In genomic region chr5:73858786-73859185, GRCh38 we compare ENCODE assay signal across 16 cellular contexts.
"Had no signal": no experiment of that assay in that cellular context is flagged by ENCODE, and none has a peak within 500 bp of the region (broad histone marks: within the 10 kb centered on the region; RNA-seq: fewer than 3 reads in every experiment).

No MANE protein-coding gene starts in this region.

- H3K36me3 Mint-ChIP-seq: activated naive CD8-positive, alpha-beta T cell treated with anti-CD3 and anti-CD28 coated beads, Interleukin-2, amount 10 ng/mL, durations not matched to agents 7 days and 5 days; natural killer cell treated with Interleukin-12 subunit alpha and Interleukin-12 subunit beta and Interleukin-15 and Interleukin-18, amount 100 ng/mL, for 72 hours had no signal

- H3K9me3 Mint-ChIP-seq: activated B cell treated with CpG ODN at 0.5 μM for 24 hours; activated CD4-positive, alpha-beta T cell treated with anti-CD3 and anti-CD28 coated beads, Interleukin-2, amount 10 ng/mL, durations not matched to agents 24 days and 14 days; activated naive CD8-positive, alpha-beta T cell treated with anti-CD3 and anti-CD28 coated beads, Interleukin-2, amount 10 ng/mL, durations not matched to agents 7 days and 5 days; endodermal cell; natural killer cell treated with Interleukin-12 subunit alpha and Interleukin-12 subunit beta and Interleukin-15 and Interleukin-18, amount 100 ng/mL, for 72 hours had no signal

- ATAC-seq: activated CD8-positive, alpha-beta T cell treated with anti-CD3 and anti-CD28 coated beads, Interleukin-2, amount 10 ng/mL, durations not matched to agents 7 days and 5 days; natural killer cell treated with Interleukin-12 subunit alpha and Interleukin-12 subunit beta and Interleukin-15 and Interleukin-18, amount 100 ng/mL, for 72 hours; stimulated activated naive CD8-positive, alpha-beta T cell treated with anti-CD3 and anti-CD28 coated beads, Interleukin-15, Interleukin-2, amounts not matched to agents 100 U/mL and 50 U/mL, for 24 hours had no signal

- H3K4me2 ChIP-seq: hepatocyte had no signal

- H3K27ac Mint-ChIP-seq: activated B cell treated with CpG ODN at 0.5 μM for 24 hours; activated CD4-positive, alpha-beta T cell treated with anti-CD3 and anti-CD28 coated beads, Interleukin-2, amount 10 ng/mL, durations not matched to agents 24 days and 14 days; activated CD8-positive, alpha-beta T cell treated with anti-CD3 and anti-CD28 coated beads, Interleukin-2, amount 10 ng/mL, durations not matched to agents 7 days and 5 days; activated naive CD8-positive, alpha-beta T cell treated with anti-CD3 and anti-CD28 coated beads, Interleukin-2, amount 10 ng/mL, durations not matched to agents 7 days and 5 days; endodermal cell; natural killer cell treated with Interleukin-12 subunit alpha and Interleukin-12 subunit beta and Interleukin-15 and Interleukin-18, amount 100 ng/mL, for 72 hours had no signal

- H3K27me3 ChIP-seq: hepatocyte, upper lobe of right lung had no signal

- H3K27me3 Mint-ChIP-seq: natural killer cell treated with Interleukin-12 subunit alpha and Interleukin-12 subunit beta and Interleukin-15 and Interleukin-18, amount 100 ng/mL, for 72 hours had no signal

- H3K4me1 Mint-ChIP-seq: activated B cell treated with CpG ODN at 0.5 μM for 24 hours; activated CD4-positive, alpha-beta T cell treated with anti-CD3 and anti-CD28 coated beads, Interleukin-2, amount 10 ng/mL, durations not matched to agents 24 days and 14 days; activated naive CD8-positive, alpha-beta T cell treated with anti-CD3 and anti-CD28 coated beads, Interleukin-2, amount 10 ng/mL, durations not matched to agents 7 days and 5 days; endodermal cell had no signal

- H2AFZ ChIP-seq: hepatocyte had no signal

- H3K27ac ChIP-seq: hepatocyte, upper lobe of right lung had no signal

- DNase-seq: activated B cell treated with CpG ODN at 0.5 μM for 24 hours; activated CD4-positive, alpha-beta T cell treated with anti-CD3 and anti-CD28 coated beads, Interleukin-2, amount 10 ng/mL, durations not matched to agents 24 days and 14 days; activated CD8-positive, alpha-beta memory T cell treated with anti-CD3 and anti-CD28 coated beads, Interleukin-2, amount 50 U/mL, for 4 hours; activated CD8-positive, alpha-beta T cell treated with anti-CD3 and anti-CD28 coated beads, Interleukin-2, amount 10 ng/mL, durations not matched to agents 7 days and 5 days; activated gamma-delta T cell treated with Interleukin-2 at 50 U/mL for 16 hours; activated naive CD8-positive, alpha-beta T cell treated with anti-CD3 and anti-CD28 coated beads, Interleukin-2, amount 10 ng/mL, durations not matched to agents 7 days and 5 days; activated T-cell treated with anti-CD3 and anti-CD28 coated beads, Interleukin-2, amount 50 U/mL, for 48 hours; aorta; endodermal cell; erythroblast; kidney; retina; stimulated activated naive CD8-positive, alpha-beta T cell treated with anti-CD3 and anti-CD28 coated beads, Interleukin-15, Interleukin-2, amounts not matched to agents 100 U/mL and 50 U/mL, for 24 hours; upper lobe of right lung had no signal

- H3K9me3 ChIP-seq: upper lobe of right lung had no signal

- H3K4me3 ChIP-seq: hepatocyte, upper lobe of right lung had no signal

- H3K79me2 ChIP-seq: hepatocyte had no signal

- H3K4me3 Mint-ChIP-seq: activated B cell treated with CpG ODN at 0.5 μM for 24 hours; activated CD4-positive, alpha-beta T cell treated with anti-CD3 and anti-CD28 coated beads, Interleukin-2, amount 10 ng/mL, durations not matched to agents 24 days and 14 days; activated CD8-positive, alpha-beta T cell treated with anti-CD3 and anti-CD28 coated beads, Interleukin-2, amount 10 ng/mL, durations not matched to agents 7 days and 5 days; activated naive CD8-positive, alpha-beta T cell treated with anti-CD3 and anti-CD28 coated beads, Interleukin-2, amount 10 ng/mL, durations not matched to agents 7 days and 5 days; endodermal cell; natural killer cell treated with Interleukin-12 subunit alpha and Interleukin-12 subunit beta and Interleukin-15 and Interleukin-18, amount 100 ng/mL, for 72 hours had no signal
